ENCODE assay signal across 14 cellular contexts in genomic region chr1:185610954-185611353, GRCh38.
A peak's percentile ranks its signal among the peaks of the same experiment; 100 is the strongest.
DNase-seq lines count a peak whose midpoint lies in the region; ATAC-seq, FAIRE-seq and TF ChIP-seq lines count a peak whose summit lies in the region.
"Had no signal": no experiment of that assay in that cellular context is flagged by ENCODE, and none has a peak within 500 bp of the region (broad histone marks: within the 10 kb centered on the region; RNA-seq: fewer than 3 reads in every experiment).

No MANE protein-coding gene starts in this region.

- TF ChIP-seq POLR2A in NB4 (IDR thresholded peaks at IDR 0.05; ENCODE audit: extremely low read depth, insufficient read length): no peak
- TF ChIP-seq POLR2A in K562 (conservative IDR thresholded peaks at IDR 0.05): no peak
- TF ChIP-seq POLR2A in uterus (IDR thresholded peaks at IDR 0.05): no peak

- in situ Hi-C loops in K562 (cut with MboI): no loop called here

- H3K36me3 ChIP-seq in K562 (ENCODE audit: control insufficient read depth, insufficient read depth, low read length): no peaks in the 10 kb centered on the region
- no peaks in the 10 kb centered on the region for H3K36me3 ChIP-seq in smooth muscle cell (ENCODE audit: low read depth)
- H3K36me3 ChIP-seq in uterus: no peaks in the 10 kb centered on the region

- no peak for ATAC-seq in K562
- ATAC-seq: HepG2 had no signal

- no peak overlapping the region for H2AFZ ChIP-seq in K562 (ENCODE audit: low read depth, low read length)
- H2AFZ ChIP-seq in smooth muscle cell (ENCODE audit: low read depth): peak overlapping the region; percentile 3

- TF ChIP-seq EP300 in K562 (IDR thresholded peaks at IDR 0.05; ENCODE audit: low read length): no peak

- CTCF ChIA-PET in K562 (lab: Yijun Ruan, JAX; ENCODE audit: low intra/inter-chr PET ratio): no interaction called here

- no peaks in the 10 kb centered on the region for H3K9me1 ChIP-seq in K562 (ENCODE audit: control insufficient read depth, insufficient read depth, low read length)

- no peak overlapping the region for H3K9ac ChIP-seq in K562 (ENCODE audit: insufficient read depth in 1 of 2, low read depth in 2 of 2, low read length in 2 of 2)
- no peak overlapping the region for H3K9ac ChIP-seq in smooth muscle cell (ENCODE audit: low read depth)

- H3K9me3 ChIP-seq in K562 (replicated peaks; ENCODE audit: control insufficient read depth, insufficient read depth, low read depth, low read length) (no peaks in the 10 kb centered on the region), smooth muscle cell (replicated peaks; ENCODE audit: low read depth) (no peaks in the 10 kb centered on the region), uterus (no peaks in the 10 kb centered on the region)

- POLR2A ChIA-PET in K562 (lab: Yijun Ruan, JAX): no interaction called here

- H3K27me3 ChIP-seq in K562 (ENCODE audit: control insufficient read depth in 2 of 2, insufficient read depth in 2 of 2, low read length in 2 of 2) (no peaks in the 10 kb centered on the region), smooth muscle cell (ENCODE audit: low read depth) (no peaks in the 10 kb centered on the region), uterus (no peaks in the 10 kb centered on the region)

- intact Hi-C loops in K562 (cut with micrococcal nuclease): no loop called here
- intact Hi-C loops in uterus (cut with DNase I; ENCODE audit: low total_unique reads): no loop called here

- H3K4me3 ChIP-seq in NB4 (ENCODE audit: low read depth, low read length) (no peak overlapping the region), K562 (no peak overlapping the region), smooth muscle cell (no peak overlapping the region), uterus (no peak overlapping the region)

- TF ChIP-seq CTCF in NB4 (IDR thresholded peaks at IDR 0.05; ENCODE audit: low read depth, low read length): no peak
- no peak for TF ChIP-seq CTCF in K562 (IDR thresholded peaks at IDR 0.05 in 2 of 3, conservative IDR thresholded peaks at IDR 0.05 in 1 of 3; ENCODE audit: insufficient read depth in 2 of 3, low read depth in 1 of 3, low read length in 3 of 3)
- no peak for TF ChIP-seq CTCF in smooth muscle cell (IDR thresholded peaks at IDR 0.05; ENCODE audit: borderline replicate concordance, insufficient read depth, poor library complexity, severe bottlenecking)
- TF ChIP-seq CTCF in uterus (IDR thresholded peaks at IDR 0.05): no peak

- H3K4me2 ChIP-seq in K562 (ENCODE audit: insufficient read depth, low read length) (no peak overlapping the region), smooth muscle cell (no peak overlapping the region)

- H3K27ac ChIP-seq in K562 (ENCODE audit: extremely low read depth, low read depth, low read length) (no peak overlapping the region), smooth muscle cell (ENCODE audit: low read depth) (no peak overlapping the region), uterus (no peak overlapping the region)
- H3K27ac ChIP-seq: C4-2B had no signal

- no peak for FAIRE-seq in K562 (lab: Jason Lieb, UNC)
- FAIRE-seq: HepG2 had no signal

- no peak for TF ChIP-seq RAD21 in K562 (CRISPR knock-in tag; conservative IDR thresholded peaks at IDR 0.05 in 1 of 2, IDR thresholded peaks at IDR 0.05 in 1 of 2)

- H4K20me1 ChIP-seq in K562 (replicated peaks; ENCODE audit: control insufficient read depth, insufficient read depth, low read length) (no peaks in the 10 kb centered on the region), smooth muscle cell (ENCODE audit: low read depth) (no peaks in the 10 kb centered on the region)

- no peaks in the 10 kb centered on the region for H3K4me1 ChIP-seq in K562 (replicated peaks in 1 of 2; ENCODE audit: control insufficient read depth in 2 of 2, insufficient read depth in 2 of 2, low read length in 2 of 2)
- no peaks in the 10 kb centered on the region for H3K4me1 ChIP-seq in smooth muscle cell (ENCODE audit: low read depth)
- no peaks in the 10 kb centered on the region for H3K4me1 ChIP-seq in uterus

- no peaks in the 10 kb centered on the region for H3K79me2 ChIP-seq in K562 (ENCODE audit: control insufficient read depth, insufficient read depth, low read length)
- no peaks in the 10 kb centered on the region for H3K79me2 ChIP-seq in smooth muscle cell (ENCODE audit: low read depth)

- no peaks in the 10 kb centered on the region for H3F3A ChIP-seq in smooth muscle cell (ENCODE audit: low read depth)

- DNase-seq in SIG-M5 treated with dmso at 0.1 percent for 504 hours (lab: John Stamatoyannopoulos, UW; ENCODE audit: unreplicated experiment) (peak; percentile 13), SIG-M5 (lab: John Stamatoyannopoulos, UW) (no peak), NB4 (ENCODE audit: low read depth) (peak; percentile 7), K562 (ENCODE audit: extremely low read depth in 1 of 4, low spot score in 3 of 4) (no peak), smooth muscle cell (lab: John Stamatoyannopoulos, UW; ENCODE audit: unreplicated experiment) (no peak), Kasumi-1 (lab: John Stamatoyannopoulos, UW) (no peak), uterus (no peak), GM03348 (ENCODE audit: low spot score) (no peak)
- DNase-seq: NCI-H1436 treated with DMSO at 0.1 percent for 48 hours, NCI-H2081, NCI-H748 treated with DMSO at 0.1 percent for 48 hours, SHP77 treated with DMSO at 0.1 percent for 48 hours had no signal

- BruUV-seq in K562 (replicated peaks; lab: Mats Ljungman, UMichigan): no TSS peak

TF ChIP-seq in K562, 482 proteins besides CTCF, POLR2A, EP300 and RAD21:
- TF ChIP-seq ZSCAN32 (CRISPR knock-in tag; IDR thresholded peaks at IDR 0.05) (peak; percentile 48; the same call in 1 of the 2 replicates), EHMT2 (IDR thresholded peaks at IDR 0.05) (no peak), JUNB (CRISPR knock-in tag; conservative IDR thresholded peaks at IDR 0.05) (no peak), GTF2A2 (tag; IDR thresholded peaks at IDR 0.05) (no peak), ATF3 (IDR thresholded peaks at IDR 0.05) (peak; percentile 53), ATF3 (CRISPR knock-in tag; conservative IDR thresholded peaks at IDR 0.05) (no peak), ELF4 (CRISPR knock-in tag; IDR thresholded peaks at IDR 0.05) (no peak), CEBPB (tag; IDR thresholded peaks at IDR 0.05) (peak; percentile 59; the same call in 1 of the 2 replicates), CEBPG (CRISPR knock-in tag; IDR thresholded peaks at IDR 0.05) (no peak), CEBPG (tag; conservative IDR thresholded peaks at IDR 0.05 in 1 of 2, IDR thresholded peaks at IDR 0.05 in 1 of 2) (peak; percentile 76 to 91), HNRNPL (IDR thresholded peaks at IDR 0.05; ENCODE audit: low read depth, low read length) (no peak)

Comparison
In these comparisons a context has a peak if more than half of its experiments do, and no peak if none do; other contexts are left out.
1. DNase-seq: peak in SIG-M5 treated with dmso at 0.1 percent for 504 hours (single experiment) and NB4 (single experiment); none in SIG-M5 (single experiment), K562 (0 of 4), smooth muscle cell (single experiment), Kasumi-1 (0 of 2), uterus (0 of 2) and GM03348 (single experiment).